ENCODE assay signal across 1 cellular context in the genomic region with DNA sequence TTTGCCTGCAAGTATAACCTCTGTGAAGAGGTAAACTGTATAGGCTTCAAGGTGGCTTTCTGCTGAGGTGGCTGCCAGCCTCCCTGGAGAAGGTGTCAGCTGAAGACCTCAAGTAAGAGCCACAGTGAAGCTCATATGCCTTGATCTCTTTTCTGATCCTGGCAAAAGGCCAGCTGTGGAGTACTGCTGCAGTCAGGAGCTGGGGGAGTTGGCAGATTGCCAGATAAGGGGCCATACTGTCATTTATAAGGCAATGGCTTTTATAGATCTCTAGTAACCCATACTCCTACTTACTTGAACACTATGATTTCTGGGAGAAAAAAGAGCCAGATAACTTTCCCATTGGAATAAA.
A peak's percentile ranks its signal among the peaks of the same experiment; 100 is the strongest.
TF ChIP-seq lines count a peak whose summit lies in the region.

No MANE protein-coding gene starts in this region.

TF ChIP-seq in K562, 482 proteins besides CTCF, POLR2A, EP300 and RAD21 (continued from another document):
- TF ChIP-seq ZNF280A (IDR thresholded peaks at IDR 0.05; ENCODE audit: low read depth, partially characterized antibody), result no peak
- no peak for TF ChIP-seq EWSR1 (IDR thresholded peaks at IDR 0.05; ENCODE audit: borderline replicate concordance, low read depth, partially characterized antibody)
- no peak for TF ChIP-seq NONO (IDR thresholded peaks at IDR 0.05; ENCODE audit: low read depth in 2 of 2, low read length in 1 of 2)
- no peak for TF ChIP-seq IRF2 (CRISPR knock-in tag; IDR thresholded peaks at IDR 0.05)
- no peak for TF ChIP-seq ILK (tag; IDR thresholded peaks at IDR 0.05; ENCODE audit: borderline replicate concordance, low read depth)
- no peak for TF ChIP-seq CCAR2 (IDR thresholded peaks at IDR 0.05; ENCODE audit: low read depth, low read length)
- no peak for TF ChIP-seq ZMIZ1 (IDR thresholded peaks at IDR 0.05; ENCODE audit: low read depth in 2 of 2, low read length in 2 of 2)
- TF ChIP-seq ETV6 (IDR thresholded peaks at IDR 0.05; ENCODE audit: borderline replicate concordance in 1 of 2, low read depth in 2 of 2, low read length in 1 of 2), result no peak
- no peak for TF ChIP-seq ETV6 (CRISPR knock-in tag; IDR thresholded peaks at IDR 0.05; ENCODE audit: borderline replicate concordance)
- no peak for TF ChIP-seq SREBF2 (CRISPR knock-in tag; IDR thresholded peaks at IDR 0.05)
- 0 out of 4 replicates have a peak, but pooled peaks of 1 of the 2 experiments have one; percentile 14 for TF ChIP-seq TBL1XR1 (IDR thresholded peaks at IDR 0.05; ENCODE audit: low read length in 2 of 2)
- no peak for TF ChIP-seq SNIP1 (IDR thresholded peaks at IDR 0.05; ENCODE audit: low read depth)
- TF ChIP-seq TRIM25 (IDR thresholded peaks at IDR 0.05; ENCODE audit: borderline replicate concordance), result no peak
- peak; percentile 23 for TF ChIP-seq MEIS2 (IDR thresholded peaks at IDR 0.05; ENCODE audit: partially characterized antibody)
- TF ChIP-seq, protein P1, sequence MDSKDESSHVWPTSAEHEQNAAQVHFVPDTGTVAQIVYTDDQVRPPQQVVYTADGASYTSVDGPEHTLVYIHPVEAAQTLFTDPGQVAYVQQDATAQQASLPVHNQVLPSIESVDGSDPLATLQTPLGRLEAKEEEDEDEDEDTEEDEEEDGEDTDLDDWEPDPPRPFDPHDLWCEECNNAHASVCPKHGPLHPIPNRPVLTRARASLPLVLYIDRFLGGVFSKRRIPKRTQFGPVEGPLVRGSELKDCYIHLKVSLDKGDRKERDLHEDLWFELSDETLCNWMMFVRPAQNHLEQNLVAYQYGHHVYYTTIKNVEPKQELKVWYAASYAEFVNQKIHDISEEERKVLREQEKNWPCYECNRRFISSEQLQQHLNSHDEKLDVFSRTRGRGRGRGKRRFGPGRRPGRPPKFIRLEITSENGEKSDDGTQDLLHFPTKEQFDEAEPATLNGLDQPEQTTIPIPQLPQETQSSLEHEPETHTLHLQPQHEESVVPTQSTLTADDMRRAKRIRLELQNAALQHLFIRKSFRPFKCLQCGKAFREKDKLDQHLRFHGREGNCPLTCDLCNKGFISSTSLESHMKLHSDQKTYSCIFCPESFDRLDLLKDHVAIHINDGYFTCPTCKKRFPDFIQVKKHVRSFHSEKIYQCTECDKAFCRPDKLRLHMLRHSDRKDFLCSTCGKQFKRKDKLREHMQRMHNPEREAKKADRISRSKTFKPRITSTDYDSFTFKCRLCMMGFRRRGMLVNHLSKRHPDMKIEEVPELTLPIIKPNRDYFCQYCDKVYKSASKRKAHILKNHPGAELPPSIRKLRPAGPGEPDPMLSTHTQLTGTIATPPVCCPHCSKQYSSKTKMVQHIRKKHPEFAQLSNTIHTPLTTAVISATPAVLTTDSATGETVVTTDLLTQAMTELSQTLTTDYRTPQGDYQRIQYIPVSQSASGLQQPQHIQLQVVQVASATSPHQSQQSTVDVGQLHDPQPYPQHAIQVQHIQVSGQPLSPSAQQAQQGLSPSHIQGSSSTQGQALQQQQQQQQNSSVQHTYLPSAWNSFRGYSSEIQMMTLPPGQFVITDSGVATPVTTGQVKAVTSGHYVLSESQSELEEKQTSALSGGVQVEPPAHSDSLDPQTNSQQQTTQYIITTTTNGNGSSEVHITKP (IDR thresholded peaks at IDR 0.05; ENCODE audit: partially characterized antibody), result no peak
- TF ChIP-seq XRCC3 (IDR thresholded peaks at IDR 0.05), result no peak
- TF ChIP-seq, protein P2, sequence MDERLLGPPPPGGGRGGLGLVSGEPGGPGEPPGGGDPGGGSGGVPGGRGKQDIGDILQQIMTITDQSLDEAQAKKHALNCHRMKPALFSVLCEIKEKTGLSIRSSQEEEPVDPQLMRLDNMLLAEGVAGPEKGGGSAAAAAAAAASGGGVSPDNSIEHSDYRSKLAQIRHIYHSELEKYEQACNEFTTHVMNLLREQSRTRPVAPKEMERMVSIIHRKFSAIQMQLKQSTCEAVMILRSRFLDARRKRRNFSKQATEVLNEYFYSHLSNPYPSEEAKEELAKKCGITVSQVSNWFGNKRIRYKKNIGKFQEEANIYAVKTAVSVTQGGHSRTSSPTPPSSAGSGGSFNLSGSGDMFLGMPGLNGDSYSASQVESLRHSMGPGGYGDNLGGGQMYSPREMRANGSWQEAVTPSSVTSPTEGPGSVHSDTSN (CRISPR knock-in tag; IDR thresholded peaks at IDR 0.05; ENCODE audit: low read depth), result no peak
- TF ChIP-seq, protein P2 (tag; conservative IDR thresholded peaks at IDR 0.05; ENCODE audit: low read depth), result peak; percentile 31; the same call in 1 of the 2 replicates
- no peak for TF ChIP-seq ZNF766 (CRISPR knock-in tag; conservative IDR thresholded peaks at IDR 0.05)
- no peak for TF ChIP-seq NCOA6 (IDR thresholded peaks at IDR 0.05)
- TF ChIP-seq ARID2 (IDR thresholded peaks at IDR 0.05), result no peak
- no peak for TF ChIP-seq ZNF740 (CRISPR knock-in tag; IDR thresholded peaks at IDR 0.05)
- TF ChIP-seq ZNF740 (tag; IDR thresholded peaks at IDR 0.05), result no peak
- TF ChIP-seq ZNF217 (CRISPR knock-in tag; IDR thresholded peaks at IDR 0.05), result no peak
- TF ChIP-seq, protein P3, sequence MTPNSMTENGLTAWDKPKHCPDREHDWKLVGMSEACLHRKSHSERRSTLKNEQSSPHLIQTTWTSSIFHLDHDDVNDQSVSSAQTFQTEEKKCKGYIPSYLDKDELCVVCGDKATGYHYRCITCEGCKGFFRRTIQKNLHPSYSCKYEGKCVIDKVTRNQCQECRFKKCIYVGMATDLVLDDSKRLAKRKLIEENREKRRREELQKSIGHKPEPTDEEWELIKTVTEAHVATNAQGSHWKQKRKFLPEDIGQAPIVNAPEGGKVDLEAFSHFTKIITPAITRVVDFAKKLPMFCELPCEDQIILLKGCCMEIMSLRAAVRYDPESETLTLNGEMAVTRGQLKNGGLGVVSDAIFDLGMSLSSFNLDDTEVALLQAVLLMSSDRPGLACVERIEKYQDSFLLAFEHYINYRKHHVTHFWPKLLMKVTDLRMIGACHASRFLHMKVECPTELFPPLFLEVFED (CRISPR knock-in tag; conservative IDR thresholded peaks at IDR 0.05), result no peak
- no peak for TF ChIP-seq SMARCE1 (IDR thresholded peaks at IDR 0.05)
- TF ChIP-seq ZNF407 (IDR thresholded peaks at IDR 0.05; ENCODE audit: low read depth), result no peak
TF ChIP-seq in K562: peak in this region for 19.
